In genomic region chr6:117615981-117616961, GRCh38 we compare ENCODE assay signal across 8 cellular contexts. TPM values are rescaled to one million over a fixed set of nuclear protein-coding genes. Genes with fewer than 3 reads are reported as not detected.
A peak's percentile ranks its signal among the peaks of the same experiment; 100 is the strongest.
DNase-seq lines count a peak whose midpoint lies in the region; ATAC-seq and TF ChIP-seq lines count a peak whose summit lies in the region.

No MANE protein-coding gene starts in this region.

- H3K4me3 Mint-ChIP-seq in activated T-cell treated with anti-CD3 and anti-CD28 coated beads, Interleukin-2, amount 50 U/mL, for 72 hours = no peak overlapping the region
- H3K4me3 Mint-ChIP-seq in glutamatergic neuron (ENCODE audit: unreplicated experiment) = no peak overlapping the region

- H3K9me3 Mint-ChIP-seq in activated T-cell treated with anti-CD3 and anti-CD28 coated beads, Interleukin-2, amount 50 U/mL, for 72 hours = peaks cover 1 to 2% of the 10 kb centered on the region in 2 donors
- no peaks in the 10 kb centered on the region for H3K9me3 Mint-ChIP-seq in glutamatergic neuron (ENCODE audit: unreplicated experiment)

- peak overlapping the region; percentile 61 for H3K27ac Mint-ChIP-seq in activated T-cell treated with anti-CD3 and anti-CD28 coated beads, Interleukin-2, amount 50 U/mL, for 72 hours
- H3K27ac Mint-ChIP-seq in glutamatergic neuron (ENCODE audit: unreplicated experiment) = no peak overlapping the region

- H3K36me3 Mint-ChIP-seq in activated T-cell treated with anti-CD3 and anti-CD28 coated beads, Interleukin-2, amount 50 U/mL, for 72 hours (ENCODE audit: insufficient read depth in 2 of 2) = peaks cover 7 to 8% of the 10 kb centered on the region in 2 donors
- no peaks in the 10 kb centered on the region for H3K36me3 Mint-ChIP-seq in glutamatergic neuron (ENCODE audit: unreplicated experiment)

- DNase-seq in activated gamma-delta T cell treated with Interleukin-2 at 50 U/mL for 16 hours = peak; percentile 34
- no peak for DNase-seq in activated gamma-delta T cell (lab: John Stamatoyannopoulos, UW)
- peak; percentile 41 to 51 for DNase-seq in activated T-cell treated with anti-CD3 and anti-CD28 coated beads, Interleukin-2, amount 50 U/mL, for 72 hours
- peak; percentile 22 for DNase-seq in iPS-NIHi7 (ENCODE audit: extremely low spot score)
- DNase-seq in stromal cell of bone marrow (ENCODE audit: low read depth) = peak; percentile 9
- no peak for DNase-seq in left lobe of liver (ENCODE audit: low spot score)
- no peak for DNase-seq in glutamatergic neuron
- DNase-seq in inferior parietal cortex (ENCODE audit: extremely low spot score) = no peak

- peak; percentile 64 to 69 for ATAC-seq in activated T-cell treated with anti-CD3 and anti-CD28 coated beads, Interleukin-2, amount 50 U/mL, for 72 hours (replicated peaks in 1 of 2)
- ATAC-seq in left lobe of liver = no peak

- peaks cover 6% of the 10 kb centered on the region for H3K27me3 Mint-ChIP-seq in activated T-cell treated with anti-CD3 and anti-CD28 coated beads, Interleukin-2, amount 50 U/mL, for 72 hours (ENCODE audit: low read depth)
- peaks cover 8% of the 10 kb centered on the region for H3K27me3 Mint-ChIP-seq in glutamatergic neuron (ENCODE audit: unreplicated experiment)

- peaks cover 32% of the 10 kb centered on the region for H3K4me1 Mint-ChIP-seq in activated T-cell treated with anti-CD3 and anti-CD28 coated beads, Interleukin-2, amount 50 U/mL, for 72 hours (ENCODE audit: low read depth)
- H3K4me1 Mint-ChIP-seq in glutamatergic neuron (ENCODE audit: low read depth, unreplicated experiment) = peaks cover 4% of the 10 kb centered on the region

- no peak for TF ChIP-seq CTCF in glutamatergic neuron (IDR thresholded peaks at IDR 0.05; ENCODE audit: partially characterized antibody, unreplicated experiment)

RNA-seq across cellular contexts. Expression of gene GOPC, which starts 14.0 kb away (rescaled TPM):
- total RNA-seq in activated T-cell treated with anti-CD3 and anti-CD28 coated beads, Interleukin-2, amount 50 U/mL, for 72 hours = 10 to 100 TPM; 16.8 to 20.1 TPM
- total RNA-seq in left lobe of liver (8.4 TPM), glutamatergic neuron (ENCODE audit: unreplicated experiment) (33.4 TPM)

RNA-seq across cellular contexts. Expression of gene NUS1, which starts 59.0 kb away (rescaled TPM):
- total RNA-seq in activated T-cell treated with anti-CD3 and anti-CD28 coated beads, Interleukin-2, amount 50 U/mL, for 72 hours = 10 to 100 TPM; 29.3 to 33.3 TPM
- total RNA-seq in left lobe of liver (21.1 TPM), glutamatergic neuron (ENCODE audit: unreplicated experiment) (20.0 TPM)

Comparison
In these comparisons a context has a peak if more than half of its experiments do, and no peak if none do; other contexts are left out.
1. DNase-seq: peak in activated gamma-delta T cell treated with Interleukin-2 at 50 U/mL for 16 hours (single experiment), activated T-cell treated with anti-CD3 and anti-CD28 coated beads, Interleukin-2, amount 50 U/mL, for 72 hours (2 of 2), iPS-NIHi7 (single experiment) and stromal cell of bone marrow (single experiment); none in activated gamma-delta T cell (single experiment), left lobe of liver (single experiment), glutamatergic neuron (single experiment) and inferior parietal cortex (single experiment).